Comparison of ENCODE assay signal across 8 cellular contexts in genomic region chr14:74713395-74713735, GRCh38. TPM values are rescaled to one million over a fixed set of nuclear protein-coding genes. Genes with fewer than 3 reads are reported as not detected.
A peak's percentile ranks its signal among the peaks of the same experiment; 100 is the strongest.
DNase-seq lines count a peak whose midpoint lies in the region; ATAC-seq and TF ChIP-seq lines count a peak whose summit lies in the region.

No MANE protein-coding gene starts in this region.

- peaks cover 0 to 2% of the 10 kb centered on the region in 2 donors for H3K27me3 Mint-ChIP-seq in CD8-positive, alpha-beta memory T cell

- peak overlapping the region; percentile 91 for H3K4me3 ChIP-seq in CD8-positive, alpha-beta memory T cell (ENCODE audit: low read length)
- H3K4me3 ChIP-seq in OCI-LY7 (ENCODE audit: low read depth, low read length, poor library complexity, severe bottlenecking) (peak overlapping the region; percentile 94), neuronal stem cell (ENCODE audit: low read length in 2 of 2) (peak overlapping the region; percentile 90 to 96)

- peak overlapping the region; percentile 87 for H3K27ac ChIP-seq in CD8-positive, alpha-beta memory T cell (ENCODE audit: low read depth, low read length)
- H3K27ac ChIP-seq in OCI-LY7 (ENCODE audit: low read depth, low read length, poor library complexity, severe bottlenecking) (peak overlapping the region; percentile 13), epithelial cell of prostate (peak overlapping the region; percentile 32), neuronal stem cell (replicated peaks; ENCODE audit: low read length) (no peak overlapping the region)

- no peaks in the 10 kb centered on the region for H3K9me2 ChIP-seq in OCI-LY7 (ENCODE audit: insufficient read depth, low read length)

- no peak overlapping the region for H2BK120ac ChIP-seq in neuronal stem cell (ENCODE audit: low read depth, low read length)

- H4K91ac ChIP-seq in neuronal stem cell (ENCODE audit: low read depth, low read length, poor library complexity) = no peak overlapping the region

- no peak overlapping the region for H3K9ac ChIP-seq in neuronal stem cell (ENCODE audit: low read depth, low read length, poor library complexity)

- H3K4me2 ChIP-seq in OCI-LY7 (ENCODE audit: low read length) = peak overlapping the region; percentile 72
- H3K4me2 ChIP-seq in neuronal stem cell (ENCODE audit: insufficient read depth, low read length, poor library complexity, severe bottlenecking) = peak overlapping the region; percentile 46

- intact Hi-C loops in OCI-LY7 (cut with micrococcal nuclease; ENCODE audit: unreplicated experiment) = no loop called here

- CTCF ChIA-PET in CD8-positive, alpha-beta memory T cell (lab: Charles Lee) = interaction anchor here (1.5 to 2.0 kb wide), 2 partner anchors 101 to 104 kb away, joined by 6 read pairs; partner anchors contain the start of gene LTBP2
- CTCF ChIA-PET in OCI-LY7 (lab: Charles Lee; ENCODE audit: unreplicated experiment) = no interaction called here

- peaks cover 4% of the 10 kb centered on the region for H3K79me1 ChIP-seq in neuronal stem cell (ENCODE audit: low read depth, low read length)

- in situ Hi-C loops in GM13977 (cut with MboI; ENCODE audit: low pct_unique_long_range_greater_than_20kb, low sequenced_read_pairs, unreplicated experiment) = no loop called here

- no peak for TF ChIP-seq CTCF in OCI-LY7 (conservative IDR thresholded peaks at IDR 0.05; ENCODE audit: low read length)
- TF ChIP-seq CTCF in GM13977 (IDR thresholded peaks at IDR 0.05; ENCODE audit: extremely low read depth, insufficient read depth, missing control alignments) = no peak

- H3K4me1 ChIP-seq in CD8-positive, alpha-beta memory T cell (ENCODE audit: insufficient read depth, low read length) = peaks cover 24% of the 10 kb centered on the region
- H3K4me1 ChIP-seq in OCI-LY7 (ENCODE audit: insufficient read depth, low read length, poor library complexity, severe bottlenecking) (peaks cover 18% of the 10 kb centered on the region), neuronal stem cell (ENCODE audit: control insufficient read depth in 2 of 2, insufficient read depth in 1 of 2, low read depth in 1 of 2, low read length in 2 of 2) (peaks cover 2% of the 10 kb centered on the region in 2 donors)

- no peaks in the 10 kb centered on the region for H3K9me3 ChIP-seq in CD8-positive, alpha-beta memory T cell (ENCODE audit: low read length)
- H3K9me3 ChIP-seq in OCI-LY7 (ENCODE audit: low read length) (no peaks in the 10 kb centered on the region), neuronal stem cell (replicated peaks in 1 of 2; ENCODE audit: control insufficient read depth in 2 of 2, insufficient read depth in 1 of 2, low read depth in 1 of 2, low read length in 2 of 2) (no peaks in the 10 kb centered on the region)

- H3K23ac ChIP-seq in neuronal stem cell (ENCODE audit: low read depth, low read length, poor library complexity) = no peak overlapping the region

- 100% methylated on average over 1 of the region's 6 CpGs; no CpG with 5 or more reads in 1 of the 2 donors for WGBS in neuronal stem cell (ENCODE audit: extremely low coverage in 2 of 2, insufficient read length in 2 of 2, insufficient replicate concordance in 1 of 2), 2 donors

- peaks cover 49 to 74% (median 71%) of the 10 kb centered on the region in 3 donors for H3K4me1 Mint-ChIP-seq in CD8-positive, alpha-beta memory T cell

- BruUV-seq in OCI-LY7 (replicated peaks; lab: Mats Ljungman, UMichigan) = no TSS peak

- H2AFZ ChIP-seq in OCI-LY7 (ENCODE audit: low read length) = peak overlapping the region; percentile 79; the same call in 1 of the 2 replicates
- H2AFZ ChIP-seq in neuronal stem cell (ENCODE audit: low read length) = peak overlapping the region; percentile 72

- H3K14ac ChIP-seq in neuronal stem cell (ENCODE audit: low read length) = no peak overlapping the region

- no peak overlapping the region for H2AK5ac ChIP-seq in neuronal stem cell (ENCODE audit: low read depth, low read length)

- H3K27me3 ChIP-seq in CD8-positive, alpha-beta memory T cell (ENCODE audit: insufficient read depth, low read length, poor library complexity, severe bottlenecking) = no peaks in the 10 kb centered on the region
- H3K27me3 ChIP-seq in neuronal stem cell (ENCODE audit: control insufficient read depth in 3 of 3, insufficient read depth in 3 of 3, low read depth in 1 of 3, low read length in 3 of 3) = no peaks in the 10 kb centered on the region

- peak overlapping the region; percentile 84 to 100 (median 99) for H3K27ac Mint-ChIP-seq in CD8-positive, alpha-beta memory T cell

- H3K9me3 Mint-ChIP-seq in CD8-positive, alpha-beta memory T cell = no peaks in the 10 kb centered on the region

- H3K18ac ChIP-seq in neuronal stem cell (ENCODE audit: low read length) = no peak overlapping the region

- H2BK15ac ChIP-seq in neuronal stem cell (ENCODE audit: low read length) = no peak overlapping the region

- H3K36me3 ChIP-seq in CD8-positive, alpha-beta memory T cell (ENCODE audit: insufficient read depth, low read length) = peaks cover 20% of the 10 kb centered on the region
- peaks cover 33% of the 10 kb centered on the region; the same call in 1 of the 2 replicates for H3K36me3 ChIP-seq in OCI-LY7 (ENCODE audit: insufficient read depth, low read length)
- peaks cover 2 to 37% of the 10 kb centered on the region in 2 donors for H3K36me3 ChIP-seq in neuronal stem cell (replicated peaks in 1 of 2; ENCODE audit: control insufficient read depth in 2 of 2, insufficient read depth in 2 of 2, low read length in 2 of 2)

- H3K36me3 Mint-ChIP-seq in CD8-positive, alpha-beta memory T cell = peaks cover 3 to 42% (median 13%) of the 10 kb centered on the region in 3 donors

- no peak for ATAC-seq in GM21529 (IDR thresholded peaks at IDR 0.05; ENCODE audit: unreplicated experiment)

- POLR2A ChIA-PET in CD8-positive, alpha-beta memory T cell (lab: Charles Lee) = interaction anchor here (0.5 to 2.2 kb wide), 3 partner anchors 21 to 95 kb away, joined by 3 to 5 read pairs (median 3); no protein-coding TSS in a partner anchor
- POLR2A ChIA-PET in OCI-LY7 (lab: Charles Lee) = interaction anchor here (0.6 to 0.8 kb wide), 2 partner anchors 21 to 443 kb away, joined by 3 to 4 read pairs; no protein-coding TSS in a partner anchor

- H3K79me2 ChIP-seq in OCI-LY7 (ENCODE audit: insufficient read depth, low read depth, low read length) = peaks cover 59% of the 10 kb centered on the region

- no peak overlapping the region for H4K8ac ChIP-seq in neuronal stem cell (ENCODE audit: low read depth, low read length)

- H2BK5ac ChIP-seq in neuronal stem cell (ENCODE audit: low read length) = no peak overlapping the region

- no peak overlapping the region for H2BK12ac ChIP-seq in neuronal stem cell (ENCODE audit: low read length)

- peak overlapping the region; percentile 87 to 100 (median 98) for H3K4me3 Mint-ChIP-seq in CD8-positive, alpha-beta memory T cell

- no peak overlapping the region for H3K4ac ChIP-seq in neuronal stem cell (ENCODE audit: low read length)

- 0 out of 2 replicates have a peak, but pooled peaks cover 6% of the 10 kb centered on the region for H4K20me1 ChIP-seq in OCI-LY7 (ENCODE audit: insufficient read depth, low read length)

- no peak for DNase-seq in CD8-positive, alpha-beta memory T cell
- DNase-seq in OCI-LY7 (ENCODE audit: low spot score) (no peak), epithelial cell of prostate (ENCODE audit: low read depth, low spot score) (no peak), neuronal stem cell (ENCODE audit: low spot score) (no peak), NCI-H345 treated with DMSO at 0.1 percent for 48 hours (lab: John Stamatoyannopoulos, UW; ENCODE audit: unreplicated experiment) (no peak), GM13977 (ENCODE audit: low spot score) (no peak), KG1 (lab: John Stamatoyannopoulos, UW) (no peak)

RNA-seq across cellular contexts. Expression of gene FCF1, which starts 0.4 kb away (rescaled TPM):
- total RNA-seq in CD8-positive, alpha-beta memory T cell = 10 to 100 TPM; 87.2 to 88.6 TPM
- polyA plus RNA-seq in CD8-positive, alpha-beta memory T cell = 33.0 TPM
- total RNA-seq in OCI-LY7 (2014; rRNA removed; shearing (Covaris generic)) = 16.1 and 23.2 TPM in 2 replicates
- total RNA-seq in OCI-LY7 (2022) = 62.1 and 62.3 TPM in 2 replicates
- polyA plus RNA-seq in neuronal stem cell (2013, experiment 1 of 2) = 52.6 TPM
- 52.0 TPM for polyA plus RNA-seq in neuronal stem cell (2013, experiment 2 of 2)

RNA-seq across cellular contexts. Expression of gene AREL1, which starts 0.5 kb away (rescaled TPM):
- 10 to 100 TPM; 37.0 to 37.7 TPM for total RNA-seq in CD8-positive, alpha-beta memory T cell
- polyA plus RNA-seq in CD8-positive, alpha-beta memory T cell = 28.6 TPM
- 27.4 and 30.5 TPM in 2 replicates for total RNA-seq in OCI-LY7 (2014; rRNA removed; shearing (Covaris generic))
- 37.8 and 41.5 TPM in 2 replicates for total RNA-seq in OCI-LY7 (2022)
- 29.2 TPM for polyA plus RNA-seq in neuronal stem cell (2013, experiment 1 of 2)
- 29.2 TPM for polyA plus RNA-seq in neuronal stem cell (2013, experiment 2 of 2)

RNA-seq across cellular contexts. Expression of gene YLPM1, which starts 49.8 kb away (rescaled TPM):
- 10 to 100 TPM; 52.2 to 53.8 TPM for total RNA-seq in CD8-positive, alpha-beta memory T cell
- polyA plus RNA-seq in CD8-positive, alpha-beta memory T cell = 16.9 TPM
- 45.2 and 54.3 TPM in 2 replicates for total RNA-seq in OCI-LY7 (2014; rRNA removed; shearing (Covaris generic))
- 101 and 110 TPM in 2 replicates for total RNA-seq in OCI-LY7 (2022)
- 29.0 TPM for polyA plus RNA-seq in neuronal stem cell (2013, experiment 1 of 2)
- polyA plus RNA-seq in neuronal stem cell (2013, experiment 2 of 2) = 29.9 TPM
